Comparison of ENCODE assay signal across 8 cellular contexts in genomic region chr2:199850250-199850717, GRCh38. TPM values are rescaled to one million over a fixed set of nuclear protein-coding genes. Genes with fewer than 3 reads are reported as not detected.
A peak's percentile ranks its signal among the peaks of the same experiment; 100 is the strongest.
DNase-seq lines count a peak whose midpoint lies in the region; ATAC-seq, FAIRE-seq and TF ChIP-seq lines count a peak whose summit lies in the region.

No MANE protein-coding gene starts in this region.

- no peaks in the 10 kb centered on the region for H3K9me2 ChIP-seq in GM23338 (ENCODE audit: insufficient read depth)
- no peaks in the 10 kb centered on the region for H3K9me2 ChIP-seq in hepatocyte (replicated peaks; ENCODE audit: insufficient read depth)

- no peaks in the 10 kb centered on the region for H3K79me2 ChIP-seq in GM23338 (replicated peaks; ENCODE audit: insufficient read depth)
- H3K79me2 ChIP-seq in hepatocyte = no peaks in the 10 kb centered on the region

- H3K27me3 ChIP-seq in GM23338 (ENCODE audit: insufficient read depth) = peaks cover 8% of the 10 kb centered on the region; the same call in 1 of the 2 replicates
- no peaks in the 10 kb centered on the region for H3K27me3 ChIP-seq in WERI-Rb-1 (ENCODE audit: insufficient read depth, low read depth, severe bottlenecking)
- peaks cover 3% of the 10 kb centered on the region for H3K27me3 ChIP-seq in hepatocyte
- no peaks in the 10 kb centered on the region for H3K27me3 ChIP-seq in small intestine (ENCODE audit: control insufficient read depth in 2 of 2, insufficient read depth in 2 of 2, low read length in 2 of 2)

- no peak for FAIRE-seq in small intestine (lab: Jason Lieb, UNC)

- no peak overlapping the region for H3K27ac Mint-ChIP-seq in GM23338

- peaks cover 50% of the 10 kb centered on the region for H3K4me1 Mint-ChIP-seq in GM23338

- 22% methylated on average over 8 of the region's 12 CpGs for WGBS in hepatocyte (ENCODE audit: low lambda C conversion rate, missing lambda C conversion rate)
- 5 to 14% (median 9%) methylated on average over 12 of the region's 12 CpGs for WGBS in small intestine, 3 donors

- H3K4me2 ChIP-seq in GM23338 (peak overlapping the region; percentile 83), hepatocyte (peak overlapping the region; percentile 96)

- H2AFZ ChIP-seq in GM23338 (peak overlapping the region; percentile 67; the same call in 1 of the 2 replicates), hepatocyte (peak overlapping the region; percentile 81)

- no peak; the same call in 2 of the 3 replicates for ATAC-seq in GM23338
- ATAC-seq in GM21737 (IDR thresholded peaks at IDR 0.05; ENCODE audit: unreplicated experiment) = no peak

- H4K20me1 ChIP-seq in GM23338 (replicated peaks; ENCODE audit: insufficient read depth) (no peaks in the 10 kb centered on the region), hepatocyte (ENCODE audit: insufficient read depth, poor library complexity, severe bottlenecking) (no peaks in the 10 kb centered on the region)

- no peaks in the 10 kb centered on the region for H3K9me3 ChIP-seq in WERI-Rb-1 (ENCODE audit: severe bottlenecking)
- H3K9me3 ChIP-seq in hepatocyte (ENCODE audit: low read depth) = no peaks in the 10 kb centered on the region
- no peaks in the 10 kb centered on the region for H3K9me3 ChIP-seq in small intestine (ENCODE audit: control insufficient read depth, low read depth)

- H3K4me3 ChIP-seq in GM23338 (peak overlapping the region; percentile 66), WERI-Rb-1 (ENCODE audit: low read depth, low read length) (peak overlapping the region; percentile 69), hepatocyte (peak overlapping the region; percentile 51), small intestine (ENCODE audit: low read depth in 1 of 2, low read length in 2 of 2) (peak overlapping the region; percentile 68 to 78)

- H3K4me1 ChIP-seq in GM23338 (ENCODE audit: insufficient read depth) = peaks cover 53% of the 10 kb centered on the region
- peaks cover 4% of the 10 kb centered on the region for H3K4me1 ChIP-seq in hepatocyte (ENCODE audit: insufficient read depth)
- no peaks in the 10 kb centered on the region for H3K4me1 ChIP-seq in small intestine (ENCODE audit: control insufficient read depth in 2 of 2, insufficient read depth in 1 of 2, low read depth in 1 of 2, low read length in 1 of 2)

- H3K36me3 ChIP-seq in GM23338 (ENCODE audit: insufficient read depth) (no peaks in the 10 kb centered on the region), WERI-Rb-1 (no peaks in the 10 kb centered on the region), hepatocyte (replicated peaks; ENCODE audit: insufficient read depth, low read depth) (no peaks in the 10 kb centered on the region), small intestine (ENCODE audit: control insufficient read depth in 2 of 2, insufficient read depth in 2 of 2, low read length in 2 of 2) (no peaks in the 10 kb centered on the region)

- no peaks in the 10 kb centered on the region for H3K36me3 Mint-ChIP-seq in GM23338 (ENCODE audit: low read depth)

- peaks cover 4% of the 10 kb centered on the region for H3K27me3 Mint-ChIP-seq in GM23338 (ENCODE audit: insufficient read depth, low read depth, poor library complexity)

- H3K4me3 Mint-ChIP-seq in GM23338 = peak overlapping the region; percentile 74

- H3K27ac ChIP-seq in GM23338 (ENCODE audit: low read depth) (no peak overlapping the region), WERI-Rb-1 (peak overlapping the region; percentile 66), hepatocyte (no peak overlapping the region), small intestine (ENCODE audit: low read depth in 1 of 2, low read length in 1 of 2) (peak overlapping the region in 1 of 2 donors; percentile 60)

- TF ChIP-seq CTCF in GM23338 (conservative IDR thresholded peaks at IDR 0.05; ENCODE audit: low read depth in 2 of 2) (no peak), WERI-Rb-1 (IDR thresholded peaks at IDR 0.05; ENCODE audit: low read depth, low read length) (no peak), hepatocyte (IDR thresholded peaks at IDR 0.05; ENCODE audit: poor library complexity) (no peak)

- H3F3A ChIP-seq in GM23338 (replicated peaks; ENCODE audit: low read depth) = no peaks in the 10 kb centered on the region

- DNase-seq in GM23338 (ENCODE audit: low spot score) = no peak
- DNase-seq in WERI-Rb-1 = no peak
- no peak for DNase-seq in hepatocyte (ENCODE audit: low spot score)
- no peak for DNase-seq in small intestine
- DNase-seq in NCI-H345 (lab: John Stamatoyannopoulos, UW) = no peak
- no peak for DNase-seq in stimulated activated naive CD4-positive, alpha-beta T cell treated with Interleukin-2 at 50 U/mL for 16 hours (lab: John Stamatoyannopoulos, UW)
- no peak for DNase-seq in activated gamma-delta T cell treated with Interleukin-2 at 50 U/mL for 16 hours

- H3K9me3 Mint-ChIP-seq in GM23338 = no peaks in the 10 kb centered on the region

TF ChIP-seq in GM23338, 12 proteins besides CTCF, POLR2A, EP300 and RAD21 (continues in another document):
- TF ChIP-seq, protein P1, sequence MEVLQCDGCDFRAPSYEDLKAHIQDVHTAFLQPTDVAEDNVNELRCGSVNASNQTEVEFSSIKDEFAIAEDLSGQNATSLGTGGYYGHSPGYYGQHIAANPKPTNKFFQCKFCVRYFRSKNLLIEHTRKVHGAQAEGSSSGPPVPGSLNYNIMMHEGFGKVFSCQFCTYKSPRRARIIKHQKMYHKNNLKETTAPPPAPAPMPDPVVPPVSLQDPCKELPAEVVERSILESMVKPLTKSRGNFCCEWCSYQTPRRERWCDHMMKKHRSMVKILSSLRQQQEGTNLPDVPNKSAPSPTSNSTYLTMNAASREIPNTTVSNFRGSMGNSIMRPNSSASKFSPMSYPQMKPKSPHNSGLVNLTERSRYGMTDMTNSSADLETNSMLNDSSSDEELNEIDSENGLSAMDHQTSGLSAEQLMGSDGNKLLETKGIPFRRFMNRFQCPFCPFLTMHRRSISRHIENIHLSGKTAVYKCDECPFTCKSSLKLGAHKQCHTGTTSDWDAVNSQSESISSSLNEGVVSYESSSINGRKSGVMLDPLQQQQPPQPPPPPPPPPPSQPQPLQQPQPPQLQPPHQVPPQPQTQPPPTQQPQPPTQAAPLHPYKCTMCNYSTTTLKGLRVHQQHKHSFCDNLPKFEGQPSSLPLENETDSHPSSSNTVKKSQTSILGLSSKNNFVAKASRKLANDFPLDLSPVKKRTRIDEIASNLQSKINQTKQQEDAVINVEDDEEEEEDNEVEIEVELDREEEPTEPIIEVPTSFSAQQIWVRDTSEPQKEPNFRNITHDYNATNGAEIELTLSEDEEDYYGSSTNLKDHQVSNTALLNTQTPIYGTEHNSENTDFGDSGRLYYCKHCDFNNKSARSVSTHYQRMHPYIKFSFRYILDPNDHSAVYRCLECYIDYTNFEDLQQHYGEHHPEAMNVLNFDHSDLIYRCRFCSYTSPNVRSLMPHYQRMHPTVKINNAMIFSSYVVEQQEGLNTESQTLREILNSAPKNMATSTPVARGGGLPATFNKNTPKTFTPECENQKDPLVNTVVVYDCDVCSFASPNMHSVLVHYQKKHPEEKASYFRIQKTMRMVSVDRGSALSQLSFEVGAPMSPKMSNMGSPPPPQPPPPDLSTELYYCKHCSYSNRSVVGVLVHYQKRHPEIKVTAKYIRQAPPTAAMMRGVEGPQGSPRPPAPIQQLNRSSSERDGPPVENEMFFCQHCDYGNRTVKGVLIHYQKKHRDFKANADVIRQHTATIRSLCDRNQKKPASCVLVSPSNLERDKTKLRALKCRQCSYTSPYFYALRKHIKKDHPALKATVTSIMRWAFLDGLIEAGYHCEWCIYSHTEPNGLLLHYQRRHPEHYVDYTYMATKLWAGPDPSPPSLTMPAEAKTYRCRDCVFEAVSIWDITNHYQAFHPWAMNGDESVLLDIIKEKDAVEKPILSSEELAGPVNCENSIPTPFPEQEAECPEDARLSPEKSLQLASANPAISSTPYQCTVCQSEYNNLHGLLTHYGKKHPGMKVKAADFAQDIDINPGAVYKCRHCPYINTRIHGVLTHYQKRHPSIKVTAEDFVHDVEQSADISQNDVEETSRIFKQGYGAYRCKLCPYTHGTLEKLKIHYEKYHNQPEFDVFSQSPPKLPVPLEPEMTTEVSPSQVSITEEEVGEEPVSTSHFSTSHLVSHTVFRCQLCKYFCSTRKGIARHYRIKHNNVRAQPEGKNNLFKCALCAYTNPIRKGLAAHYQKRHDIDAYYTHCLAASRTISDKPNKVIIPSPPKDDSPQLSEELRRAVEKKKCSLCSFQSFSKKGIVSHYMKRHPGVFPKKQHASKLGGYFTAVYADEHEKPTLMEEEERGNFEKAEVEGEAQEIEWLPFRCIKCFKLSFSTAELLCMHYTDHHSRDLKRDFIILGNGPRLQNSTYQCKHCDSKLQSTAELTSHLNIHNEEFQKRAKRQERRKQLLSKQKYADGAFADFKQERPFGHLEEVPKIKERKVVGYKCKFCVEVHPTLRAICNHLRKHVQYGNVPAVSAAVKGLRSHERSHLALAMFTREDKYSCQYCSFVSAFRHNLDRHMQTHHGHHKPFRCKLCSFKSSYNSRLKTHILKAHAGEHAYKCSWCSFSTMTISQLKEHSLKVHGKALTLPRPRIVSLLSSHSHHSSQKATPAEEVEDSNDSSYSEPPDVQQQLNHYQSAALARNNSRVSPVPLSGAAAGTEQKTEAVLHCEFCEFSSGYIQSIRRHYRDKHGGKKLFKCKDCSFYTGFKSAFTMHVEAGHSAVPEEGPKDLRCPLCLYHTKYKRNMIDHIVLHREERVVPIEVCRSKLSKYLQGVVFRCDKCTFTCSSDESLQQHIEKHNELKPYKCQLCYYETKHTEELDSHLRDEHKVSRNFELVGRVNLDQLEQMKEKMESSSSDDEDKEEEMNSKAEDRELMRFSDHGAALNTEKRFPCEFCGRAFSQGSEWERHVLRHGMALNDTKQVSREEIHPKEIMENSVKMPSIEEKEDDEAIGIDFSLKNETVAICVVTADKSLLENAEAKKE (CRISPR knock-in tag; IDR thresholded peaks at IDR 0.05) = no peak
- TF ChIP-seq ZNF114 (CRISPR knock-in tag; IDR thresholded peaks at IDR 0.05) = no peak
- TF ChIP-seq ZNF331 (CRISPR knock-in tag; IDR thresholded peaks at IDR 0.05; ENCODE audit: low read depth) = no peak
- TF ChIP-seq NANOG (IDR thresholded peaks at IDR 0.05; ENCODE audit: borderline replicate concordance) = no peak
- no peak for TF ChIP-seq EZH2phosphoT487 (IDR thresholded peaks at IDR 0.05; ENCODE audit: unreplicated experiment)
- no peak for TF ChIP-seq JUNB (IDR thresholded peaks at IDR 0.05; ENCODE audit: unreplicated experiment)
- TF ChIP-seq ETS1 (IDR thresholded peaks at IDR 0.05) = no peak

RNA-seq across cellular contexts. Expression of gene FTCDNL1, which starts 0.7 kb away (rescaled TPM):
- 1.7 and 3.3 TPM in 2 replicates for total RNA-seq in GM23338 (2014; rRNA removed; shearing (Covaris generic))
- polyA plus RNA-seq in GM23338 (2016; fragmentation: Nextera tagmentation; extraction: Ambion mirVana) (2.0 and 2.3 TPM in 2 replicates), hepatocyte (1.1 and 6.1 TPM in 2 replicates), small intestine (under 1 TPM; 0.54 to 0.89 (median 0.81) TPM)
- 1.4 and 2.2 TPM in 2 replicates for total RNA-seq in hepatocyte
